22 cellular contexts compared by ENCODE assay signal in the genomic region with DNA sequence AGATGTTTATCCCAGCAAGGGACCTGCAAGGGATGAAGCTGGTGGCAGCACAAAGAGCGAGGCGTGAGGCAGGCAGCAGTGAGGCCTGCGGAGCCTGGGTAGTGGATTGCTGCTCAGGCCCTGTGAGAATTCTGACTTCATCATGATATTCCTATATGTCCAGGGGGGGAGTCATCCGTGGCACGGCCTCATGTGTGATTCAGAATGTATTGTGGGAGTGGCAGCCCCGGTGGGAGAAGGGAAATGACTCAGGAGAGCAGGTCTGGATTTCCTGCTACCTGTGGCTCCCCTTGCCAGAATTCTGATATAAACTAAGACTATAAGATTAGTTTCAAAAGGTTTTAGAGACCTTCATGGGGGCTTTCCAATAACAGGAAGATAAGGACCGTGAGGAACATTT.
DNase-seq lines count a peak whose midpoint lies in the region; ATAC-seq, FAIRE-seq and TF ChIP-seq lines count a peak whose summit lies in the region.
"Had no signal": no experiment of that assay in that cellular context is flagged by ENCODE, and none has a peak within 500 bp of the region (broad histone marks: within the 10 kb centered on the region; RNA-seq: fewer than 3 reads in every experiment).

No MANE protein-coding gene starts in this region.

- ATAC-seq in HG03139 (IDR thresholded peaks at IDR 0.05; ENCODE audit: unreplicated experiment), result no peak
- ATAC-seq: CD8-positive, alpha-beta T cell had no signal

- H3K9me3 Mint-ChIP-seq in MCF 10A (ENCODE audit: unreplicated experiment), result no peaks in the 10 kb centered on the region
- H3K9me3 Mint-ChIP-seq: CD8-positive, alpha-beta T cell had no signal

- peaks cover 8% of the 10 kb centered on the region for H3K27me3 Mint-ChIP-seq in MCF 10A (ENCODE audit: insufficient read depth, unreplicated experiment)

- DNase-seq in MCF 10A (ENCODE audit: unreplicated experiment), result peak; percentile 59
- no peak for DNase-seq in breast epithelium (ENCODE audit: low spot score in 2 of 2)
- DNase-seq in RCC 7860 (ENCODE audit: low spot score), result peak; percentile 70
- DNase-seq in epithelial cell of prostate (ENCODE audit: low read depth, low spot score), result peak; percentile 26
- peak; percentile 35 for DNase-seq in urothelium cell line (ENCODE audit: low spot score)
- no peak for DNase-seq in posterior cingulate gyrus
- no peak for DNase-seq in superior temporal gyrus (ENCODE audit: extremely low spot score)
- DNase-seq: CD8-positive, alpha-beta T cell; DMS79; KBM-7; NCI-H1048; NCI-H1436 treated with DMSO at 0.1 percent for 48 hours; NCI-H2029 treated with DMSO at 0.1 percent for 48 hours; NCI-H524; SHP77 treated with DMSO at 0.1 percent for 48 hours had no signal

- intact Hi-C loops in MCF 10A (cut with micrococcal nuclease), result no loop called here
- intact Hi-C loops in breast epithelium (cut with DNase I; ENCODE audit: low total_unique reads), result no loop called here
- intact Hi-C loops in posterior cingulate gyrus (cut with DNase I), result no loop called here

- H3K4me3 Mint-ChIP-seq in MCF 10A (ENCODE audit: unreplicated experiment), result no peak overlapping the region
- H3K4me3 Mint-ChIP-seq: CD8-positive, alpha-beta T cell had no signal

- H3K36me3 Mint-ChIP-seq in MCF 10A (ENCODE audit: insufficient read depth, unreplicated experiment), result no peaks in the 10 kb centered on the region
- H3K36me3 Mint-ChIP-seq: CD8-positive, alpha-beta T cell had no signal

- H3K27me3 ChIP-seq in breast epithelium, result no peaks in the 10 kb centered on the region
- H3K27me3 ChIP-seq: BLaER1, Peyer's patch had no signal

- H3K36me3 ChIP-seq in breast epithelium, result no peaks in the 10 kb centered on the region
- H3K36me3 ChIP-seq: BLaER1, Peyer's patch had no signal

- H3K27ac ChIP-seq in breast epithelium, result no peak overlapping the region
- H3K27ac ChIP-seq in epithelial cell of prostate, result peak overlapping the region; percentile 27
- H3K27ac ChIP-seq: 22Rv1, BLaER1, Peyer's patch had no signal

- POLR2A ChIA-PET in MCF 10A (lab: Yijun Ruan, JAX), result no interaction called here

- no peak overlapping the region for H3K27ac Mint-ChIP-seq in MCF 10A (ENCODE audit: low read depth, unreplicated experiment)
- H3K27ac Mint-ChIP-seq: CD8-positive, alpha-beta T cell had no signal

- no peak overlapping the region for H3K4me3 ChIP-seq in breast epithelium
- H3K4me3 ChIP-seq: BLaER1, Peyer's patch had no signal

- BruUV-seq in MCF 10A (replicated peaks; lab: Mats Ljungman, UMichigan), result no TSS peak

- H3K9me3 ChIP-seq in breast epithelium, result no peaks in the 10 kb centered on the region
- H3K9me3 ChIP-seq: BLaER1, Peyer's patch had no signal

- FAIRE-seq in RCC 7860 (lab: Jason Lieb, UNC) (peak; percentile 69), urothelium cell line (lab: Jason Lieb, UNC) (no peak)
- FAIRE-seq: D721Med, G401.6, H1 had no signal

- no peak for TF ChIP-seq POLR2A in breast epithelium (IDR thresholded peaks at IDR 0.05)

- no peak for TF ChIP-seq CTCF in MCF 10A (IDR thresholded peaks at IDR 0.05; ENCODE audit: unreplicated experiment)
- no peak for TF ChIP-seq CTCF in breast epithelium (IDR thresholded peaks at IDR 0.05)

- CTCF ChIA-PET in MCF 10A (lab: Yijun Ruan, JAX), result interaction anchor here (0.6 to 1.6 kb wide), 3 partner anchors 44 to 896 kb away, joined by 3 to 5 read pairs (median 3); no protein-coding TSS in a partner anchor

- no peaks in the 10 kb centered on the region for H3K4me1 ChIP-seq in breast epithelium
- H3K4me1 ChIP-seq: Peyer's patch had no signal

- H3K4me1 Mint-ChIP-seq in MCF 10A (ENCODE audit: insufficient read depth, unreplicated experiment), result no peaks in the 10 kb centered on the region

Comparison
In these comparisons a context has a peak if more than half of its experiments do, and no peak if none do; other contexts are left out.
1. DNase-seq: peak in MCF 10A (single experiment), RCC 7860 (single experiment), epithelial cell of prostate (single experiment) and urothelium cell line (single experiment); none in breast epithelium (0 of 2), posterior cingulate gyrus (0 of 10) and superior temporal gyrus (single experiment).